Comparison of ENCODE assay signal across 8 cellular contexts in genomic region chr5:134527961-134528424, GRCh38. TPM values are rescaled to one million over a fixed set of nuclear protein-coding genes. Genes with fewer than 3 reads are reported as not detected.
DNase-seq lines count a peak whose midpoint lies in the region; ATAC-seq and TF ChIP-seq lines count a peak whose summit lies in the region.

No MANE protein-coding gene starts in this region.

- POLR2A ChIA-PET in GM10248 (lab: Yijun Ruan, JAX) = no interaction called here

- peak overlapping the region; percentile 83 to 91 for H3K4me3 ChIP-seq in cardiac fibroblast (replicated peaks in 1 of 2; ENCODE audit: low read depth in 2 of 2, low read length in 2 of 2)

- TF ChIP-seq CTCF in cardiac fibroblast (IDR thresholded peaks at IDR 0.05; ENCODE audit: low read depth, low read length) (no peak), mesothelial cell of epicardium (IDR thresholded peaks at IDR 0.05; ENCODE audit: unreplicated experiment) (no peak), GM10248 (IDR thresholded peaks at IDR 0.05; ENCODE audit: control extremely low read depth, extremely low read depth, low read depth, missing control alignments) (no peak)

- peaks cover 65% of the 10 kb centered on the region for H3K4me1 Mint-ChIP-seq in stimulated activated naive CD8-positive, alpha-beta T cell treated with anti-CD3 and anti-CD28 coated beads, Interleukin-15, Interleukin-2, amounts not matched to agents 100 ng/mL and 50 ng/mL, for 24 hours (ENCODE audit: low read depth)
- H3K4me1 Mint-ChIP-seq in mesothelial cell of epicardium = peaks cover 19% of the 10 kb centered on the region

- peak overlapping the region; percentile 74 for H3K27ac Mint-ChIP-seq in stimulated activated naive CD8-positive, alpha-beta T cell treated with anti-CD3 and anti-CD28 coated beads, Interleukin-15, Interleukin-2, amounts not matched to agents 100 ng/mL and 50 ng/mL, for 24 hours
- peak overlapping the region; percentile 67 for H3K27ac Mint-ChIP-seq in mesothelial cell of epicardium

- no peaks in the 10 kb centered on the region for H3K36me3 Mint-ChIP-seq in stimulated activated naive CD8-positive, alpha-beta T cell treated with anti-CD3 and anti-CD28 coated beads, Interleukin-15, Interleukin-2, amounts not matched to agents 100 ng/mL and 50 ng/mL, for 24 hours (ENCODE audit: low read depth)
- no peaks in the 10 kb centered on the region for H3K36me3 Mint-ChIP-seq in mesothelial cell of epicardium

- no peaks in the 10 kb centered on the region for H3K27me3 Mint-ChIP-seq in stimulated activated naive CD8-positive, alpha-beta T cell treated with anti-CD3 and anti-CD28 coated beads, Interleukin-15, Interleukin-2, amounts not matched to agents 100 ng/mL and 50 ng/mL, for 24 hours
- no peaks in the 10 kb centered on the region for H3K27me3 Mint-ChIP-seq in mesothelial cell of epicardium (ENCODE audit: low read depth)

- ATAC-seq in stimulated activated naive CD8-positive, alpha-beta T cell treated with anti-CD3 and anti-CD28 coated beads, Interleukin-15, Interleukin-2, amounts not matched to agents 100 U/mL and 50 U/mL, for 24 hours = no peak

- no peak for DNase-seq in stimulated activated naive CD8-positive, alpha-beta T cell treated with anti-CD3 and anti-CD28 coated beads, Interleukin-15, Interleukin-2, amounts not matched to agents 100 U/mL and 50 U/mL, for 24 hours
- DNase-seq in cardiac fibroblast (ENCODE audit: low read depth in 2 of 2) (no peak), mesothelial cell of epicardium (ENCODE audit: low spot score in 2 of 2, unreplicated experiment in 2 of 2) (no peak), DMS79 treated with DMSO at 0.1 percent for 48 hours (lab: John Stamatoyannopoulos, UW) (no peak), RPMI8226 (no peak), GM10248 (ENCODE audit: extremely low spot score) (no peak)
- DNase-seq in stimulated activated CD4-positive, alpha-beta T cell treated with anti-CD3 and anti-CD28 coated beads, Interleukin-1b, Interleukin-23, amount 100 ng/mL, for 48 hours = no peak

- H3K9me3 Mint-ChIP-seq in stimulated activated naive CD8-positive, alpha-beta T cell treated with anti-CD3 and anti-CD28 coated beads, Interleukin-15, Interleukin-2, amounts not matched to agents 100 ng/mL and 50 ng/mL, for 24 hours = no peaks in the 10 kb centered on the region
- no peaks in the 10 kb centered on the region for H3K9me3 Mint-ChIP-seq in mesothelial cell of epicardium

- H3K4me3 Mint-ChIP-seq in stimulated activated naive CD8-positive, alpha-beta T cell treated with anti-CD3 and anti-CD28 coated beads, Interleukin-15, Interleukin-2, amounts not matched to agents 100 ng/mL and 50 ng/mL, for 24 hours = peak overlapping the region; percentile 98
- peak overlapping the region; percentile 94 for H3K4me3 Mint-ChIP-seq in mesothelial cell of epicardium

- CTCF ChIA-PET in GM10248 (lab: Yijun Ruan, JAX) = interaction anchor here (0.9 to 8.7 kb wide), 22 partner anchors 11 to 334 kb away, joined by 3 to 143 read pairs (median 6); partner anchors contain the start of genes CDKN2AIPNL and UBE2B

RNA-seq across cellular contexts. Expression of gene JADE2, which starts 2.5 kb away (rescaled TPM):
- total RNA-seq in mesothelial cell of epicardium = 24.7 to 26.4 TPM (median 25.2 TPM) in 3 replicates
